17 cellular contexts compared by ENCODE assay signal in the genomic region with DNA sequence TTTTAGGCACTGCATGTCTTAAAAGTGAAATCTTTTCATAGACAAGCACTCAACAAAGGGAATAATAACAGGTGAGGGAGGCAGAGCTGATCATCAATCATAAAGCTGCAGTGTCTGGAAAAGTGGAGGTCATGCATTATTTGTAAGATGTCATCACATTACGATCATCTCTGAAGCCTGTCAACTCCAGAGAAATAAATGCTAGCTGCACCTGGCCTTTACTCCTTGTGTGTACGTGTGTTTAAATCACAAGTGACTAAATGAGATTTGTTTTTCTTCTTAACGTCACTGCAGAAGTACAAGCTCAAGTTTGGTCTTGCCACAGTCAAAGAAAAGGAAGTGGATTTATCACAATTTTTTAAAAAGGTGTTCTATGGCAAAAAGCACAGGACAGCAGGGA.
DNase-seq lines count a peak whose midpoint lies in the region; ATAC-seq and TF ChIP-seq lines count a peak whose summit lies in the region.
"Had no signal": no experiment of that assay in that cellular context is flagged by ENCODE, and none has a peak within 500 bp of the region (broad histone marks: within the 10 kb centered on the region; RNA-seq: fewer than 3 reads in every experiment).

No MANE protein-coding gene starts in this region.

- no peaks in the 10 kb centered on the region for H3K36me3 ChIP-seq in esophagus squamous epithelium
- no peaks in the 10 kb centered on the region for H3K36me3 ChIP-seq in skeletal muscle tissue (ENCODE audit: control insufficient read depth in 3 of 3, insufficient read depth in 3 of 3, low read length in 3 of 3)
- no peaks in the 10 kb centered on the region for H3K36me3 ChIP-seq in heart left ventricle
- H3K36me3 ChIP-seq: left ventricle myocardium inferior, prostate gland, thoracic aorta had no signal

- TF ChIP-seq POLR2A in esophagus squamous epithelium (IDR thresholded peaks at IDR 0.05): no peak
- TF ChIP-seq POLR2A in heart left ventricle (IDR thresholded peaks at IDR 0.05): no peak

- H3K27me3 ChIP-seq in esophagus squamous epithelium (no peaks in the 10 kb centered on the region), skeletal muscle tissue (ENCODE audit: control insufficient read depth in 3 of 3, insufficient read depth in 3 of 3, low read length in 3 of 3) (no peaks in the 10 kb centered on the region), heart left ventricle (no peaks in the 10 kb centered on the region)

- H3K4me3 ChIP-seq in esophagus squamous epithelium (no peak overlapping the region), skeletal muscle tissue (ENCODE audit: low read length in 3 of 3) (no peak overlapping the region), heart left ventricle (no peak overlapping the region)
- H3K4me3 ChIP-seq: left ventricle myocardium inferior, prostate gland, SK-N-MC, thoracic aorta had no signal

- H3K9me3 ChIP-seq in esophagus squamous epithelium (no peaks in the 10 kb centered on the region), skeletal muscle tissue (ENCODE audit: control insufficient read depth in 3 of 3, low read length in 3 of 3) (no peaks in the 10 kb centered on the region), heart left ventricle (no peaks in the 10 kb centered on the region)
- H3K9me3 ChIP-seq: left ventricle myocardium inferior, prostate gland, thoracic aorta had no signal

- H3K9ac ChIP-seq in skeletal muscle tissue (ENCODE audit: low read depth in 1 of 3, low read length in 3 of 3): no peak overlapping the region
- H3K9ac ChIP-seq: KMS-11 had no signal

- intact Hi-C loops in esophagus squamous epithelium (cut with DNase I): no loop called here
- intact Hi-C loops in heart left ventricle (cut with DNase I): no loop called here

- H3K27ac ChIP-seq in esophagus squamous epithelium: peak overlapping the region in 3 of 4 donors; percentile 37 to 61 (median 57)
- peak overlapping the region; percentile 7 for H3K27ac ChIP-seq in skeletal muscle tissue (ENCODE audit: low read depth, low read length)
- no peak overlapping the region for H3K27ac ChIP-seq in heart left ventricle
- H3K27ac ChIP-seq: KMS-11, left ventricle myocardium inferior, prostate gland, SK-N-MC, thoracic aorta had no signal

- DNase-seq in NCI-H146 treated with DMSO at 0.1 percent for 48 hours (lab: John Stamatoyannopoulos, UW; ENCODE audit: unreplicated experiment) (peak; percentile 44), SHP77 (lab: John Stamatoyannopoulos, UW) (peak; percentile 73 to 75), esophagus squamous epithelium (lab: John Stamatoyannopoulos, UW) (no peak), occipital lobe (lab: John Stamatoyannopoulos, UW) (no peak), SIG-M5 (lab: John Stamatoyannopoulos, UW) (no peak), heart left ventricle (no peak)
- DNase-seq: activated CD4-positive, alpha-beta T cell treated with anti-CD3 and anti-CD28 coated beads, Interleukin-2, amount 10 ng/mL, durations not matched to agents 24 days and 14 days; CD8-positive, alpha-beta memory T cell; left ventricle myocardium inferior; NCI-H2029; NCI-H446 treated with DMSO at 0.1 percent for 48 hours; T-helper 2 cell had no signal

- TF ChIP-seq CTCF in esophagus squamous epithelium (IDR thresholded peaks at IDR 0.05): no peak
- no peak for TF ChIP-seq CTCF in heart left ventricle (IDR thresholded peaks at IDR 0.05)

- no peak for ATAC-seq in heart left ventricle

- WGBS in esophagus squamous epithelium, 2 donors: 34 to 69% methylated on average over 3 of the region's 3 CpGs
- 84 to 95% (median 91%) methylated on average over 3 of the region's 3 CpGs for WGBS in heart left ventricle, 4 donors

- H3K4me1 ChIP-seq in esophagus squamous epithelium: peaks cover 0 to 20% (median 11%) of the 10 kb centered on the region in 3 donors
- H3K4me1 ChIP-seq in skeletal muscle tissue (ENCODE audit: control insufficient read depth in 3 of 3, insufficient read depth in 3 of 3, low read length in 3 of 3): peaks cover 2 to 16% (median 3%) of the 10 kb centered on the region in 3 donors
- H3K4me1 ChIP-seq in heart left ventricle: peaks cover 0 to 5% (median 0%) of the 10 kb centered on the region in 12 donors
- H3K4me1 ChIP-seq: left ventricle myocardium inferior, prostate gland had no signal

Comparison
In these comparisons a context has a peak if more than half of its experiments do, and no peak if none do; other contexts are left out.
1. DNase-seq: peak in NCI-H146 treated with DMSO at 0.1 percent for 48 hours (single experiment) and SHP77 (2 of 2); none in esophagus squamous epithelium (single experiment), occipital lobe (single experiment), SIG-M5 (single experiment) and heart left ventricle (0 of 5).
2. H3K27ac ChIP-seq: peak in esophagus squamous epithelium (3 of 4) and skeletal muscle tissue (single experiment); none in heart left ventricle (0 of 12).